Comparison of ENCODE assay signal across 14 cellular contexts in the genomic region with DNA sequence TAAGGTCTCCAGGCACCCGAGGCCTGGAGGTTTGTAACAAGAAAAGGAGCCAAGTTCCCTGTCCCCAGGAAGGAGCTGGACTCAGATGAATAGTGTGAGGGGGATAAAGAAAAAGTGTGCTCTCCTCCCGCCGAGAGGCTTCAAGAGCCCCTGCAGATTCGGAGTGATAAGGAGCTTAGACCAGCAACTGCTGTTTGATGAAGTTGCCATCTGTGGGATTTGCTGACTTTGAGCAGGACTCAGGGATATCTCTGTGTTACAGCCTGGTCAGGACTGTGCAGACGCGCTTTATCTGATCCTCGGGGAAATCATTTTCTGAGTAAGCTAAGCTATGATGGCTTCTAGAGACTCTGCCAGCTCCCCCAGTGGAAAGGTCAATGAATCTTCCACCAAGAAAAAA.
A peak's percentile ranks its signal among the peaks of the same experiment; 100 is the strongest.
DNase-seq lines count a peak whose midpoint lies in the region; ATAC-seq and TF ChIP-seq lines count a peak whose summit lies in the region.
"Had no signal": no experiment of that assay in that cellular context is flagged by ENCODE, and none has a peak within 500 bp of the region (broad histone marks: within the 10 kb centered on the region; RNA-seq: fewer than 3 reads in every experiment).

No MANE protein-coding gene starts in this region.

- H3K36me3 Mint-ChIP-seq in endodermal cell (ENCODE audit: low read depth) = peaks cover 4% of the 10 kb centered on the region
- H3K36me3 Mint-ChIP-seq: CD4-positive, CD25-positive, alpha-beta regulatory T cell had no signal

- peaks cover 25% of the 10 kb centered on the region for H3K4me1 Mint-ChIP-seq in endodermal cell
- H3K4me1 Mint-ChIP-seq: CD4-positive, CD25-positive, alpha-beta regulatory T cell had no signal

- H3K4me3 Mint-ChIP-seq in endodermal cell = no peak overlapping the region
- H3K4me3 Mint-ChIP-seq: CD4-positive, CD25-positive, alpha-beta regulatory T cell had no signal

- H3K27ac Mint-ChIP-seq in endodermal cell = peak overlapping the region; percentile 50
- H3K27ac Mint-ChIP-seq: CD4-positive, CD25-positive, alpha-beta regulatory T cell had no signal

- H3K4me1 ChIP-seq in endodermal cell (ENCODE audit: control insufficient read depth, insufficient read depth, low read length) = no peaks in the 10 kb centered on the region
- H3K4me1 ChIP-seq: BLaER1 treated with 17β-estradiol and CSF1 and Interleukin-3, amounts not matched to agents 10 nM and 100 nM had no signal

- TF ChIP-seq CTCF in endodermal cell (conservative IDR thresholded peaks at IDR 0.05) = no peak

- DNase-seq in NCI-H524 (lab: John Stamatoyannopoulos, UW) = peak; percentile 90 to 96
- DNase-seq in SK-N-DZ (ENCODE audit: low spot score) = peak; percentile 34
- DNase-seq in endodermal cell = peak; percentile 62
- DNase-seq in UCSD-AML1 (lab: John Stamatoyannopoulos, UW; ENCODE audit: unreplicated experiment) = no peak
- no peak for DNase-seq in cerebellum (ENCODE audit: low spot score)
- DNase-seq: ACHN; CD4-positive, CD25-positive, alpha-beta regulatory T cell; DMS 273 treated with DMSO at 0.1 percent for 48 hours; GM23248 had no signal

- H3K4me3 ChIP-seq in endodermal cell (ENCODE audit: low read length) = no peak overlapping the region
- H3K4me3 ChIP-seq: BLaER1 treated with 17β-estradiol and CSF1 and Interleukin-3, amounts not matched to agents 10 nM and 100 nM; GM12878; GM23248 had no signal

- WGBS in endodermal cell (ENCODE audit: insufficient coverage in 1 of 2, insufficient read length in 1 of 2), 2 experiments = 53 to 85% methylated on average over 6 to 7 of the region's 7 CpGs

- H3K27me3 Mint-ChIP-seq in endodermal cell (ENCODE audit: insufficient read depth) = peaks cover 8% of the 10 kb centered on the region
- H3K27me3 Mint-ChIP-seq: CD4-positive, CD25-positive, alpha-beta regulatory T cell had no signal

- peaks cover 11% of the 10 kb centered on the region for H3K9me3 ChIP-seq in endodermal cell (ENCODE audit: control insufficient read depth, low read length)

- H3K9me3 Mint-ChIP-seq in endodermal cell = peaks cover 21% of the 10 kb centered on the region

- no peak overlapping the region for H3K9ac ChIP-seq in endodermal cell (ENCODE audit: extremely low read depth, low read length, poor library complexity, severe bottlenecking)
- H3K9ac ChIP-seq: BLaER1 treated with 17β-estradiol and CSF1 and Interleukin-3, amounts not matched to agents 10 nM and 100 nM; GM23248 had no signal

- ATAC-seq in HG03280 (IDR thresholded peaks at IDR 0.05; ENCODE audit: unreplicated experiment) (no peak), HG03521 (IDR thresholded peaks at IDR 0.05; ENCODE audit: unreplicated experiment) (no peak)
- ATAC-seq: GM12878, HCT116 had no signal

- H3K27me3 ChIP-seq in endodermal cell (ENCODE audit: control insufficient read depth, insufficient read depth, low read length, poor library complexity, severe bottlenecking) = no peaks in the 10 kb centered on the region
- H3K27me3 ChIP-seq: BLaER1 treated with 17β-estradiol and CSF1 and Interleukin-3, amounts not matched to agents 10 nM and 100 nM had no signal

- H3K36me3 ChIP-seq in endodermal cell (ENCODE audit: control insufficient read depth, insufficient read depth, low read length) = no peaks in the 10 kb centered on the region
- H3K36me3 ChIP-seq: BLaER1 treated with 17β-estradiol and CSF1 and Interleukin-3, amounts not matched to agents 10 nM and 100 nM had no signal

- H3K27ac ChIP-seq in endodermal cell (ENCODE audit: low read depth, low read length) = no peak overlapping the region
- H3K27ac ChIP-seq: BLaER1 treated with 17β-estradiol and CSF1 and Interleukin-3, amounts not matched to agents 10 nM and 100 nM; GM23248 had no signal

Comparison
In these comparisons a context has a peak if more than half of its experiments do, and no peak if none do; other contexts are left out.
1. DNase-seq: peak in NCI-H524 (2 of 2), SK-N-DZ (single experiment) and endodermal cell (single experiment); none in UCSD-AML1 (single experiment) and cerebellum (single experiment).